9 cellular contexts compared by ENCODE assay signal in genomic region chr2:47035615-47036488, GRCh38.
A peak's percentile ranks its signal among the peaks of the same experiment; 100 is the strongest.
DNase-seq lines count a peak whose midpoint lies in the region; TF ChIP-seq lines count a peak whose summit lies in the region.
"Had no signal": no experiment of that assay in that cellular context is flagged by ENCODE, and none has a peak within 500 bp of the region (broad histone marks: within the 10 kb centered on the region; RNA-seq: fewer than 3 reads in every experiment).

No MANE protein-coding gene starts in this region.

- DNase-seq in HT-29 (ENCODE audit: low spot score) (peak; percentile 38), cerebellar cortex (ENCODE audit: low spot score) (peak; percentile 35), NCI-H748 treated with DMSO at 0.1 percent for 48 hours (lab: John Stamatoyannopoulos, UW) (no peak), NCI-H748 (lab: John Stamatoyannopoulos, UW; ENCODE audit: unreplicated experiment) (no peak), NCI-H345 (lab: John Stamatoyannopoulos, UW) (no peak)
- no peak for DNase-seq in effector CD8-positive, alpha-beta T cell (lab: John Stamatoyannopoulos, UW)
- DNase-seq: DMS79 had no signal

- peaks cover 6% of the 10 kb centered on the region; the same call in 1 of the 2 replicates for H3K36me3 ChIP-seq in ACC112 (ENCODE audit: insufficient read depth, low read length)

- H3K27ac Mint-ChIP-seq in nephron: peak overlapping the region; percentile 55 to 91 (median 79)

- no peak overlapping the region for H2AFZ ChIP-seq in ACC112 (ENCODE audit: low read length, unreplicated experiment)

- H3K27ac ChIP-seq in ACC112 (ENCODE audit: low read depth, low read length): peak overlapping the region; percentile 93

- H3K4me1 ChIP-seq in ACC112 (ENCODE audit: control insufficient read depth, insufficient read depth, low read length, unreplicated experiment): peaks cover 42% of the 10 kb centered on the region

- no peak overlapping the region for H3K4me3 ChIP-seq in ACC112 (ENCODE audit: low read depth, low read length)

- H3K4me3 Mint-ChIP-seq in nephron: no peak overlapping the region

- no peaks in the 10 kb centered on the region for H3K36me3 Mint-ChIP-seq in nephron (ENCODE audit: low read depth)

- H3K79me2 ChIP-seq in ACC112 (ENCODE audit: control insufficient read depth, insufficient read depth, low read length, unreplicated experiment): peaks cover 8% of the 10 kb centered on the region

- TF ChIP-seq CTCF in nephron (IDR thresholded peaks at IDR 0.05; ENCODE audit: unreplicated experiment in 3 of 3): no peak

- H3K9me3 Mint-ChIP-seq in nephron: no peaks in the 10 kb centered on the region

- peaks cover 51% of the 10 kb centered on the region for H3K4me1 Mint-ChIP-seq in nephron

- H3K27me3 Mint-ChIP-seq in nephron (ENCODE audit: low read depth): peaks cover 9% of the 10 kb centered on the region

- no peaks in the 10 kb centered on the region for H3K27me3 ChIP-seq in ACC112 (ENCODE audit: insufficient read depth, low read length)

Comparison
In these comparisons a context has a peak if more than half of its experiments do, and no peak if none do; other contexts are left out.
1. DNase-seq: peak in HT-29 (single experiment) and cerebellar cortex (single experiment); none in NCI-H748 treated with DMSO at 0.1 percent for 48 hours (single experiment), NCI-H748 (single experiment), effector CD8-positive, alpha-beta T cell (single experiment) and NCI-H345 (single experiment).